1 cellular context compared by ENCODE assay signal in the genomic region with DNA sequence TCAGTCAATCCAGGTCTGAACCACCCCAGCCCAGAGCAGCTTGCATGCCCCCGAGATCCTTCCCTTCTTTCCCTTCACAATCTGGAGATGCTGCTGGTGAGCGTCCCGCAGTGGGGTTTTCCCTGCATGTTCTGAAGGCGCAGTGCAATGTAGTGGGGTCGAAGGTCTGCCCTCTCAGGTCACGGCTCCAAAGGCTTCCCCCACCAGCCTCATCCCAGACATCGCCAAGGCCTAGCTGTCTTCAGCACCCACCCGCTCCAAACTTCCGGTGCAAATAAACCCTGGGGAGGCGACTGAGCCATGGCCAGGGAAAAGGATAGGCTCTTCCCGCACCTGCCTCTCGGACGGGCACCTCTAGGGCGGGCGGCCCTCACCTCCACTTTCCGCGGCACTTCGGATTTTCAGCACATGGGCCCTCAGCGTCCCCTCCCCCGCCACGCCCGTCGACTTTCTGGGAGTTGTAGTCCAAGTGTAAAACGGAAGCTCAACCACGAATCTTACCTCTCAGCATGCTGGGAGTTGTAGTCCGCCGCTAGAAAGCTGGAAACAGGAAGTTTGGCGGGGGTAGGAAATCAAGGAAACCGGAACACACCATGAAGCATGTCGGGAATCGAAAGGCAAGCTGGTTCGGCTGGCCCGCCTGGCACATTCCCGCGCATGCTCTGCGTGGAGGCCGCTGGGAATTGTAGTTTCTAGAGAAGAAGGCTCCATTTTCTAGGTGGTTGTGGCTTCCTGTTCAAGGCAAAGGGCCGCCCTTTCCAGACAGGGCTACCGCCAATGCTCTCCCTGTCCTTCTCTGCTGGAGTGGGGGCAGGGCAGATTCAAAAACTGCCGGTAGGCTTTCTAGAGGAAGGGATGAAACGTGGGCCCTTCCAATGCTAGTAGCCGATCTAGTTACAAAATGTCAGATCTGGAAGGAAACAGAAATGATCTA.
TF ChIP-seq lines count a peak whose summit lies in the region.

A gene (minus strand): TSS at position 410 of the 934 bp plus-strand sequence. CDS start 2,384 bp downstream, outside the sequence.

TF ChIP-seq in K562, 482 proteins besides CTCF, POLR2A, EP300 and RAD21 (continued from another document and continues in another):
- TF ChIP-seq, protein P1, sequence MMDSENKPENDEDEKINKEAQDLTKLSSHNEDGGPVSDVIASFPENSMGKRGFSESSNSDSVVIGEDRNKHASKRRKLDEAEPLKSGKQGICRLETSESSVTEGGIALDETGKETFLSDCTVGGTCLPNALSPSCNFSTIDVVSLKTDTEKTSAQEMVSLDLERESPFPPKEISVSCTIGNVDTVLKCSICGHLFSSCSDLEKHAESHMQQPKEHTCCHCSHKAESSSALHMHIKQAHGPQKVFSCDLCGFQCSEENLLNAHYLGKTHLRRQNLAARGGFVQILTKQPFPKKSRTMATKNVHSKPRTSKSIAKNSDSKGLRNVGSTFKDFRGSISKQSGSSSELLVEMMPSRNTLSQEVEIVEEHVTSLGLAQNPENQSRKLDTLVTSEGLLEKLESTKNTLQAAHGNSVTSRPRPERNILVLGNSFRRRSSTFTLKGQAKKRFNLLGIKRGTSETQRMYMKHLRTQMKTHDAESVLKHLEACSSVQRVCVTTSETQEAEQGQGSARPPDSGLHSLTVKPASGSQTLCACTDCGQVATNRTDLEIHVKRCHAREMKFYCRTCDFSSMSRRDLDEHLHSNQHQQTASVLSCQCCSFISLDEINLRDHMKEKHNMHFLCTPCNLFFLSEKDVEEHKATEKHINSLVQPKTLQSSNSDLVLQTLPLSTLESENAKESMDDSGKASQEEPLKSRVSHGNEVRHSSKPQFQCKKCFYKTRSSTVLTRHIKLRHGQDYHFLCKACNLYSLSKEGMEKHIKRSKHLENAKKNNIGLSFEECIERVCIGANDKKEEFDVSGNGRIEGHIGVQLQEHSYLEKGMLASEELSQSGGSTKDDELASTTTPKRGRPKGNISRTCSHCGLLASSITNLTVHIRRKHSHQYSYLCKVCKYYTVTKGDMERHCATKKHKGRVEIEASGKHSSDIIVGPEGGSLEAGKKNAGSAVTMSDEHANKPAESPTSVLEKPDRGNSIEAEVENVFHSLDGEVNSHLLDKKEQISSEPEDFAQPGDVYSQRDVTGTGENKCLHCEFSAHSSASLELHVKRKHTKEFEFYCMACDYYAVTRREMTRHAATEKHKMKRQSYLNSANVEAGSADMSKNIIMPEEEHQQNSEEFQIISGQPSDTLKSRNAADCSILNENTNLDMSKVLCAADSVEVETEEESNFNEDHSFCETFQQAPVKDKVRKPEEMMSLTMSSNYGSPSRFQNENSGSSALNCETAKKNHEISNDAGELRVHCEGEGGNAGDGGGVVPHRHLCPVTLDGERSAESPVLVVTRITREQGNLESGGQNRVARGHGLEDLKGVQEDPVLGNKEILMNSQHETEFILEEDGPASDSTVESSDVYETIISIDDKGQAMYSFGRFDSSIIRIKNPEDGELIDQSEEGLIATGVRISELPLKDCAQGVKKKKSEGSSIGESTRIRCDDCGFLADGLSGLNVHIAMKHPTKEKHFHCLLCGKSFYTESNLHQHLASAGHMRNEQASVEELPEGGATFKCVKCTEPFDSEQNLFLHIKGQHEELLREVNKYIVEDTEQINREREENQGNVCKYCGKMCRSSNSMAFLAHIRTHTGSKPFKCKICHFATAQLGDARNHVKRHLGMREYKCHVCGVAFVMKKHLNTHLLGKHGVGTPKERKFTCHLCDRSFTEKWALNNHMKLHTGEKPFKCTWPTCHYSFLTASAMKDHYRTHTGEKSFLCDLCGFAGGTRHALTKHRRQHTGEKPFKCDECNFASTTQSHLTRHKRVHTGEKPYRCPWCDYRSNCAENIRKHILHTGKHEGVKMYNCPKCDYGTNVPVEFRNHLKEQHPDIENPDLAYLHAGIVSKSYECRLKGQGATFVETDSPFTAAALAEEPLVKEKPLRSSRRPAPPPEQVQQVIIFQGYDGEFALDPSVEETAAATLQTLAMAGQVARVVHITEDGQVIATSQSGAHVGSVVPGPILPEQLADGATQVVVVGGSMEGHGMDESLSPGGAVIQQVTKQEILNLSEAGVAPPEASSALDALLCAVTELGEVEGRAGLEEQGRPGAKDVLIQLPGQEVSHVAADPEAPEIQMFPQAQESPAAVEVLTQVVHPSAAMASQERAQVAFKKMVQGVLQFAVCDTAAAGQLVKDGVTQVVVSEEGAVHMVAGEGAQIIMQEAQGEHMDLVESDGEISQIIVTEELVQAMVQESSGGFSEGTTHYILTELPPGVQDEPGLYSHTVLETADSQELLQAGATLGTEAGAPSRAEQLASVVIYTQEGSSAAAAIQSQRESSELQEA (IDR thresholded peaks at IDR 0.05; ENCODE audit: low read depth): 0 out of 2 replicates have a peak, but pooled peaks have one; percentile 53
- TF ChIP-seq ZFP30 (CRISPR knock-in tag; IDR thresholded peaks at IDR 0.05; ENCODE audit: borderline replicate concordance) (no peak), KDM4B (IDR thresholded peaks at IDR 0.05; ENCODE audit: borderline replicate concordance in 2 of 2, low read depth in 1 of 2) (peak in 1 of 2 experiments; percentile 97; a peak in 2 of 4 replicates), ZNF274 (IDR thresholded peaks at IDR 0.05; ENCODE audit: borderline replicate concordance, low read depth, low read length) (no peak), NCOA6 (IDR thresholded peaks at IDR 0.05) (no peak), ZNF75A (CRISPR knock-in tag; IDR thresholded peaks at IDR 0.05) (no peak), ZNF23 (CRISPR knock-in tag; IDR thresholded peaks at IDR 0.05) (no peak), NUFIP1 (IDR thresholded peaks at IDR 0.05; ENCODE audit: partially characterized antibody) (no peak), ZNF79 (CRISPR knock-in tag; IDR thresholded peaks at IDR 0.05; ENCODE audit: low read depth) (no peak), TBL1XR1 (IDR thresholded peaks at IDR 0.05; ENCODE audit: low read length in 2 of 2) (peak in 1 of 2 experiments; percentile 44; a peak in 2 of 4 replicates), JUNB (CRISPR knock-in tag; conservative IDR thresholded peaks at IDR 0.05) (no peak), CHCHD3 (CRISPR knock-in tag; IDR thresholded peaks at IDR 0.05) (no peak), ARNT (IDR thresholded peaks at IDR 0.05) (peak; percentile 18 to 99; a peak in 2 of 4 replicates), CREM (IDR thresholded peaks at IDR 0.05; ENCODE audit: low read depth) (peak; percentile 96), ZSCAN29 (IDR thresholded peaks at IDR 0.05) (peak; percentile 71), NFIX (CRISPR knock-in tag; IDR thresholded peaks at IDR 0.05; ENCODE audit: low read depth) (no peak), TARDBP (IDR thresholded peaks at IDR 0.05) (no peak), ZNF165 (CRISPR knock-in tag; IDR thresholded peaks at IDR 0.05; ENCODE audit: borderline replicate concordance) (no peak), GABPA (tag; conservative IDR thresholded peaks at IDR 0.05; ENCODE audit: low read depth) (peak; percentile 98), SIN3B (IDR thresholded peaks at IDR 0.05; ENCODE audit: low read depth) (peak; percentile 37; the same call in 1 of the 2 replicates), PCBP2 (IDR thresholded peaks at IDR 0.05; ENCODE audit: low read depth, low read length, poor library complexity, severe bottlenecking) (no peak), ZNF408 (CRISPR knock-in tag; IDR thresholded peaks at IDR 0.05; ENCODE audit: low read depth) (no peak), ZSCAN32 (CRISPR knock-in tag; IDR thresholded peaks at IDR 0.05) (no peak), ZNF57 (CRISPR knock-in tag; IDR thresholded peaks at IDR 0.05) (no peak)
- TF ChIP-seq, protein P2, sequence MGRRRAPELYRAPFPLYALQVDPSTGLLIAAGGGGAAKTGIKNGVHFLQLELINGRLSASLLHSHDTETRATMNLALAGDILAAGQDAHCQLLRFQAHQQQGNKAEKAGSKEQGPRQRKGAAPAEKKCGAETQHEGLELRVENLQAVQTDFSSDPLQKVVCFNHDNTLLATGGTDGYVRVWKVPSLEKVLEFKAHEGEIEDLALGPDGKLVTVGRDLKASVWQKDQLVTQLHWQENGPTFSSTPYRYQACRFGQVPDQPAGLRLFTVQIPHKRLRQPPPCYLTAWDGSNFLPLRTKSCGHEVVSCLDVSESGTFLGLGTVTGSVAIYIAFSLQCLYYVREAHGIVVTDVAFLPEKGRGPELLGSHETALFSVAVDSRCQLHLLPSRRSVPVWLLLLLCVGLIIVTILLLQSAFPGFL (CRISPR knock-in tag; IDR thresholded peaks at IDR 0.05): no peak
- TF ChIP-seq, protein P3, sequence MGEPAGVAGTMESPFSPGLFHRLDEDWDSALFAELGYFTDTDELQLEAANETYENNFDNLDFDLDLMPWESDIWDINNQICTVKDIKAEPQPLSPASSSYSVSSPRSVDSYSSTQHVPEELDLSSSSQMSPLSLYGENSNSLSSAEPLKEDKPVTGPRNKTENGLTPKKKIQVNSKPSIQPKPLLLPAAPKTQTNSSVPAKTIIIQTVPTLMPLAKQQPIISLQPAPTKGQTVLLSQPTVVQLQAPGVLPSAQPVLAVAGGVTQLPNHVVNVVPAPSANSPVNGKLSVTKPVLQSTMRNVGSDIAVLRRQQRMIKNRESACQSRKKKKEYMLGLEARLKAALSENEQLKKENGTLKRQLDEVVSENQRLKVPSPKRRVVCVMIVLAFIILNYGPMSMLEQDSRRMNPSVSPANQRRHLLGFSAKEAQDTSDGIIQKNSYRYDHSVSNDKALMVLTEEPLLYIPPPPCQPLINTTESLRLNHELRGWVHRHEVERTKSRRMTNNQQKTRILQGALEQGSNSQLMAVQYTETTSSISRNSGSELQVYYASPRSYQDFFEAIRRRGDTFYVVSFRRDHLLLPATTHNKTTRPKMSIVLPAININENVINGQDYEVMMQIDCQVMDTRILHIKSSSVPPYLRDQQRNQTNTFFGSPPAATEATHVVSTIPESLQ (CRISPR knock-in tag; IDR thresholded peaks at IDR 0.05): 0 out of 2 replicates have a peak, but pooled peaks have one; percentile 19
- TF ChIP-seq, protein P4, sequence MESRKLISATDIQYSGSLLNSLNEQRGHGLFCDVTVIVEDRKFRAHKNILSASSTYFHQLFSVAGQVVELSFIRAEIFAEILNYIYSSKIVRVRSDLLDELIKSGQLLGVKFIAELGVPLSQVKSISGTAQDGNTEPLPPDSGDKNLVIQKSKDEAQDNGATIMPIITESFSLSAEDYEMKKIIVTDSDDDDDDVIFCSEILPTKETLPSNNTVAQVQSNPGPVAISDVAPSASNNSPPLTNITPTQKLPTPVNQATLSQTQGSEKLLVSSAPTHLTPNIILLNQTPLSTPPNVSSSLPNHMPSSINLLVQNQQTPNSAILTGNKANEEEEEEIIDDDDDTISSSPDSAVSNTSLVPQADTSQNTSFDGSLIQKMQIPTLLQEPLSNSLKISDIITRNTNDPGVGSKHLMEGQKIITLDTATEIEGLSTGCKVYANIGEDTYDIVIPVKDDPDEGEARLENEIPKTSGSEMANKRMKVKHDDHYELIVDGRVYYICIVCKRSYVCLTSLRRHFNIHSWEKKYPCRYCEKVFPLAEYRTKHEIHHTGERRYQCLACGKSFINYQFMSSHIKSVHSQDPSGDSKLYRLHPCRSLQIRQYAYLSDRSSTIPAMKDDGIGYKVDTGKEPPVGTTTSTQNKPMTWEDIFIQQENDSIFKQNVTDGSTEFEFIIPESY (CRISPR knock-in tag; IDR thresholded peaks at IDR 0.05): peak; percentile 65
- TF ChIP-seq, protein P5, sequence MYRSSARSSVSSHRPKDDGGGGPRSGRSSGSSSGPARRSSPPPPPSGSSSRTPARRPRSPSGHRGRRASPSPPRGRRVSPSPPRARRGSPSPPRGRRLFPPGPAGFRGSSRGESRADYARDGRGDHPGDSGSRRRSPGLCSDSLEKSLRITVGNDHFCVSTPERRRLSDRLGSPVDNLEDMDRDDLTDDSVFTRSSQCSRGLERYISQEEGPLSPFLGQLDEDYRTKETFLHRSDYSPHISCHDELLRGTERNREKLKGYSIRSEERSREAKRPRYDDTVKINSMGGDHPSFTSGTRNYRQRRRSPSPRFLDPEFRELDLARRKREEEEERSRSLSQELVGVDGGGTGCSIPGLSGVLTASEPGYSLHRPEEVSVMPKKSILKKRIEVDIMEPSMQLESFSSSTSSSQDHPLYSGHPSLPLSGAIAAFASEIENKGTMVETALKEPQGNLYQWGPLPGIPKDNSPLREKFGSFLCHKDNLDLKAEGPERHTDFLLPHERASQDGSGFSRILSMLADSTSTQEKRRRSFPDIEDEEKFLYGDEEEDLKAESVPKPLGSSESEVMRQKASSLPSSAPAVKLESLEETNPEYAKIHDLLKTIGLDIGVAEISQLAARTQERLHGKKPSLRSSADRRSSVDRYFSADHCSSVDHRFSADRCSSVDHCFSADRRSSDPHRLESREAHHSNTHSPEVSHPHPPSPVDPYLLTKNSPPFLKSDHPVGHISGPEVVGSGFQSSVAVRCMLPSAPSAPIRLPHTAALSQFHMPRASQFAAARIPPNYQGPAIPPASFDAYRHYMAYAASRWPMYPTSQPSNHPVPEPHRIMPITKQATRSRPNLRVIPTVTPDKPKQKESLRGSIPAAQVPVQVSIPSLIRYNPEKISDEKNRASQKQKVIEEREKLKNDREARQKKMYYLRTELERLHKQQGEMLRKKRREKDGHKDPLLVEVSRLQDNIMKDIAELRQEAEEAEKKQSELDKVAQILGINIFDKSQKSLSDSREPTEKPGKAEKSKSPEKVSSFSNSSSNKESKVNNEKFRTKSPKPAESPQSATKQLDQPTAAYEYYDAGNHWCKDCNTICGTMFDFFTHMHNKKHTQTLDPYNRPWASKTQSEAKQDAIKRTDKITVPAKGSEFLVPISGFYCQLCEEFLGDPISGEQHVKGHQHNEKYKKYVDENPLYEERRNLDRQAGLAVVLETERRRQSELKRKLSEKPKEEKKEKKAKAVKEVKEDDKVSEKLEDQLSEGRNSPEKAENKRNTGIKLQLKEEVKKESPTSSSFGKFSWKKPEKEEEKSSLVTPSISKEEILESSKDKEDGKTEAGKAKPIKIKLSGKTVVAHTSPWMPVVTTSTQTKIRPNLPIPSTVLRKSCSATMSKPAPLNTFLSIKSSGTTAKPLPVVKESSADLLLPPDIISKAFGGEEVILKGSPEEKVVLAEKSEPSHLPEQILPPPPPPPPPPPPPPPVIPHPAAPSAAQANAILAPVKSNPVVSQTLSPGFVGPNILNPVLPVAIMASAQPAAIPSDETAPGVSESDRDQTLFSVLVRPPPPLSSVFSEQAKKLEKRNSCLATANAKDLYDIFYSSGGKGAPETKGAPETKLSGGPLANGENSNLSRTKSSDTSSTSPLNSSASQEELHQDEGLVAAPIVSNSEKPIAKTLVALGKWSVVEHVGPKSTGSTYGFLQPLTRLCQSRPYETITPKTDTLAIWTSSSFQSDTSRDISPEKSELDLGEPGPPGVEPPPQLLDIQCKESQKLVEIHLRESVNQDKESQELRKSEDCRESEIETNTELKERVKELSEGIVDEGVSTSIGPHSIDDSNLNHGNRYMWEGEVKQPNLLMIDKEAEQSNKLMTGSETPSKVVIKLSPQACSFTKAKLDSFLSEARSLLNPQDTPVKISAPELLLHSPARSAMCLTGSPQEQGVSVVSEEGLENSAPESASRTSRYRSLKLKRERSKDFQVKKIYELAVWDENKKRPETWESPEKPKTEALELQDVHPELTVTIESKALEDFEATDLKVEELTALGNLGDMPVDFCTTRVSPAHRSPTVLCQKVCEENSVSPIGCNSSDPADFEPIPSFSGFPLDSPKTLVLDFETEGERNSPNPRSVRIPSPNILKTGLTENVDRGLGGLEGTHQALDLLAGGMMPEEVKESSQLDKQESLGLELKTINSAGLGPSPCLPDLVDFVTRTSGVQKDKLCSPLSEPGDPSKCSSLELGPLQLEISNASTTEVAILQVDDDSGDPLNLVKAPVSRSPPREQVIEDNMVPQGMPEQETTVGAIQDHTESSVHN (IDR thresholded peaks at IDR 0.05; ENCODE audit: borderline replicate concordance in 1 of 2, low read depth in 1 of 2): no peak
- TF ChIP-seq, protein P6, sequence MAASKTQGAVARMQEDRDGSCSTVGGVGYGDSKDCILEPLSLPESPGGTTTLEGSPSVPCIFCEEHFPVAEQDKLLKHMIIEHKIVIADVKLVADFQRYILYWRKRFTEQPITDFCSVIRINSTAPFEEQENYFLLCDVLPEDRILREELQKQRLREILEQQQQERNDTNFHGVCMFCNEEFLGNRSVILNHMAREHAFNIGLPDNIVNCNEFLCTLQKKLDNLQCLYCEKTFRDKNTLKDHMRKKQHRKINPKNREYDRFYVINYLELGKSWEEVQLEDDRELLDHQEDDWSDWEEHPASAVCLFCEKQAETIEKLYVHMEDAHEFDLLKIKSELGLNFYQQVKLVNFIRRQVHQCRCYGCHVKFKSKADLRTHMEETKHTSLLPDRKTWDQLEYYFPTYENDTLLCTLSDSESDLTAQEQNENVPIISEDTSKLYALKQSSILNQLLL (CRISPR knock-in tag; IDR thresholded peaks at IDR 0.05; ENCODE audit: borderline replicate concordance): no peak
